Comparison of ENCODE assay signal across 21 cellular contexts in genomic region chr16:64882385-64882784, GRCh38.
DNase-seq lines count a peak whose midpoint lies in the region; ATAC-seq, FAIRE-seq and TF ChIP-seq lines count a peak whose summit lies in the region.
"Had no signal": no experiment of that assay in that cellular context is flagged by ENCODE, and none has a peak within 500 bp of the region (broad histone marks: within the 10 kb centered on the region; RNA-seq: fewer than 3 reads in every experiment).

No MANE protein-coding gene starts in this region.

- ATAC-seq in HG02759 (IDR thresholded peaks at IDR 0.05; ENCODE audit: unreplicated experiment) = no peak
- no peak for ATAC-seq in GM21529 (IDR thresholded peaks at IDR 0.05; ENCODE audit: unreplicated experiment)
- ATAC-seq: A549, GM12878, HCT116 had no signal

- in situ Hi-C loops in HAP-1 (cut with MboI; ENCODE audit: low sequenced_read_pairs) = no loop called here

- H3K4me3 ChIP-seq in left ventricle myocardium inferior (no peak overlapping the region), HAP-1 (no peak overlapping the region)
- H3K4me3 ChIP-seq: A549; BLaER1 treated with 17β-estradiol and CSF1 and Interleukin-3, amounts not matched to agents 10 nM and 100 nM; GM12878; SJSA1 had no signal

- peaks cover 7% of the 10 kb centered on the region for H3K4me1 ChIP-seq in left ventricle myocardium inferior
- H3K4me1 ChIP-seq in HAP-1 = no peaks in the 10 kb centered on the region
- H3K4me1 ChIP-seq: A549, SJSA1 had no signal

- no peak for TF ChIP-seq CTCF in left ventricle myocardium inferior (IDR thresholded peaks at IDR 0.05; ENCODE audit: borderline replicate concordance)

- H3K36me3 ChIP-seq in left ventricle myocardium inferior (no peaks in the 10 kb centered on the region), HAP-1 (replicated peaks) (no peaks in the 10 kb centered on the region)
- H3K36me3 ChIP-seq: BLaER1 treated with 17β-estradiol and CSF1 and Interleukin-3, amounts not matched to agents 10 nM and 100 nM; SJSA1 had no signal

- FAIRE-seq in endometrium (lab: Jason Lieb, UNC) = peak; percentile 54
- FAIRE-seq: A549, GM12878 had no signal

- intact Hi-C loops in left ventricle myocardium inferior (cut with micrococcal nuclease) (no loop called here), posterior vena cava (cut with DNase I) (no loop called here)

- H3K9me3 ChIP-seq in left ventricle myocardium inferior (replicated peaks) (no peaks in the 10 kb centered on the region), HAP-1 (no peaks in the 10 kb centered on the region; the same call in 1 of the 2 replicates)
- H3K9me3 ChIP-seq: A549; BLaER1 treated with 17β-estradiol and CSF1 and Interleukin-3, amounts not matched to agents 10 nM and 100 nM; SJSA1 had no signal

- H3K27ac ChIP-seq in left ventricle myocardium inferior (replicated peaks) = peak overlapping the region; percentile 45
- H3K27ac ChIP-seq: A549; BLaER1 treated with 17β-estradiol and CSF1 and Interleukin-3, amounts not matched to agents 10 nM and 100 nM; SJSA1 had no signal

- peak; percentile 41 for DNase-seq in EH (ENCODE audit: low read depth)
- DNase-seq in left ventricle myocardium inferior = peak; percentile 27
- DNase-seq in posterior vena cava (ENCODE audit: low spot score) = peak; percentile 83
- DNase-seq in HAP-1 (ENCODE audit: low spot score in 2 of 2) = no peak
- no peak for DNase-seq in NCI-H510A treated with DMSO at 0.1 percent for 48 hours (lab: John Stamatoyannopoulos, UW)
- DNase-seq: DND-41, GDM1, KBM-7, MV-4-11, NCI-H1417, NCI-H187 treated with DMSO at 0.1 percent for 48 hours, NCI-H446, RPMI8226 had no signal

- H3K27me3 ChIP-seq in left ventricle myocardium inferior (ENCODE audit: low read depth) (no peaks in the 10 kb centered on the region), HAP-1 (ENCODE audit: low read depth) (no peaks in the 10 kb centered on the region)
- H3K27me3 ChIP-seq: BLaER1 treated with 17β-estradiol and CSF1 and Interleukin-3, amounts not matched to agents 10 nM and 100 nM; SJSA1 had no signal

Comparison
In these comparisons a context has a peak if more than half of its experiments do, and no peak if none do; other contexts are left out.
1. DNase-seq: peak in EH (single experiment), left ventricle myocardium inferior (single experiment) and posterior vena cava (single experiment); none in HAP-1 (0 of 2) and NCI-H510A treated with DMSO at 0.1 percent for 48 hours (single experiment).